Comparison of ENCODE assay signal across 16 cellular contexts in the genomic region with DNA sequence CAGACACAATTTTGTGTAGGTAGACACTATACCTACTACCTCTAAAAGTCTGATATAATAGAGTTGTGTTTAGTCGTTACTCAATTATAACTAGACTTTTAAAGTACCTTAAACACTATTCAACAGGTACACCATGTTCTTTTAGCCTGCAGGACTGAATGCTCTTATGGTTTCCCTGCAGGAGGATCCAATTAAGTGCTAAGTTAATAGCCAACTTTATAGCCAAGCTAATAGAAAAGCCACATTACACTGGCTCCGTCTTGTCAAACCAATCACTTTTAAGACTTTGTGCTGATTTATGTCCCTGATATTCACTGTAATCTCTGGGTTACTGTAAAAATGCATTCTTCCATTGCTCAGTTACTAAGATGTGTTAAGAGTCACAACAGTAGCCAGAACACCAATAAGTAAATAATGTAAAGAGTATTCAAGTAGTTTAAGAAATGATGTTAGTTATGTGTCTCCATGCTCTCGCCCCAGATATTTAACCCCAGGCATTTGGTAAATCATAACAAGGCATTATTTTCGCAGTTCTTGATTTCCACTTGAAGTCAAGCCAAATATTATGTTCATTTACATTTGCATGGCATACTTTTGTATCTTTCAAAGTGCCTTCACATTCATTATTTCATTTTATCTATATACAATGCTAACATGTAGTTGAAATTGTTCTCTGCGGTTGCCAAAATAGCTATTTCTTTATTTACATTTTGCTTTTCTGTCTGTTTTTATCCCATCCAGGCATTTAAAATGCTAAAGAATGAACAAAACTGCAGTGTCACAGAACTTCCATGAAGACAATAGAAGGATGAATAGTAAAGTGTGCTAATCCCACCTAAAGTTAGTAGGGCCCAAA. TPM values are rescaled to one million over a fixed set of nuclear protein-coding genes. Genes with fewer than 3 reads are reported as not detected.
DNase-seq lines count a peak whose midpoint lies in the region; ATAC-seq, FAIRE-seq and TF ChIP-seq lines count a peak whose summit lies in the region.
"Had no signal": no experiment of that assay in that cellular context is flagged by ENCODE, and none has a peak within 500 bp of the region (broad histone marks: within the 10 kb centered on the region; RNA-seq: fewer than 3 reads in every experiment).

No MANE protein-coding gene starts in this region.

- H3K36me3 ChIP-seq in duodenal mucosa (ENCODE audit: control insufficient read depth in 1 of 2, insufficient read depth in 2 of 2, low read length in 2 of 2): no peaks in the 10 kb centered on the region
- H3K36me3 ChIP-seq: BLaER1 had no signal

- TF ChIP-seq RAD21 in A549 (conservative IDR thresholded peaks at IDR 0.05 in 1 of 2, IDR thresholded peaks at IDR 0.05 in 1 of 2): no peak

- H3K9me3 ChIP-seq in A549: no peaks in the 10 kb centered on the region
- H3K9me3 ChIP-seq in duodenal mucosa (ENCODE audit: control insufficient read depth in 1 of 2, low read length in 2 of 2): no peaks in the 10 kb centered on the region
- H3K9me3 ChIP-seq: BLaER1 had no signal

- CTCF ChIA-PET in A549 (lab: Yijun Ruan, JAX) (interaction anchor here (1.5 to 3.8 kb wide), 4 partner anchors 10 to 180 kb away, joined by 3 to 42 read pairs (median 6); partner anchors contain the start of gene TRPM7), HEK293T (lab: Yijun Ruan, JAX) (no interaction called here)

- POLR2A ChIA-PET in A549 (lab: Yijun Ruan, JAX) (no interaction called here), HEK293T (lab: Yijun Ruan, JAX) (no interaction called here)

- H3K4me3 ChIP-seq in A549 (no peak overlapping the region), duodenal mucosa (ENCODE audit: low read depth in 1 of 2, low read length in 2 of 2) (peak overlapping the region; percentile 3 to 19)
- H3K4me3 ChIP-seq: BLaER1 had no signal

- no peaks in the 10 kb centered on the region for H3K4me1 ChIP-seq in A549
- peaks cover 16 to 33% of the 10 kb centered on the region in 2 donors for H3K4me1 ChIP-seq in duodenal mucosa (ENCODE audit: control insufficient read depth in 1 of 2, insufficient read depth in 2 of 2, low read length in 2 of 2)
- H3K4me1 ChIP-seq: BLaER1 had no signal

- H3K9ac ChIP-seq in duodenal mucosa (ENCODE audit: low read depth in 1 of 2, low read length in 2 of 2): no peak overlapping the region
- H3K9ac ChIP-seq: BLaER1 had no signal

- no peak for DNase-seq in A549 (ENCODE audit: low read depth in 1 of 2, low spot score in 1 of 2)
- no peak for DNase-seq in HEK293T (ENCODE audit: extremely low spot score)
- DNase-seq in renal cortical epithelial cell (ENCODE audit: low read depth): peak; percentile 77
- DNase-seq: AML-193; CD8-positive, alpha-beta memory T cell; DMS 273 treated with DMSO at 0.1 percent for 48 hours; GOT3; H9 had no signal

- H3K27me3 ChIP-seq in duodenal mucosa (ENCODE audit: control insufficient read depth in 1 of 2, insufficient read depth in 2 of 2, low read length in 2 of 2): no peaks in the 10 kb centered on the region
- H3K27me3 ChIP-seq: BLaER1 had no signal

- 76% methylated on average over 5 of the region's 5 CpGs for WGBS in A549 (ENCODE audit: missing lambda C conversion rate)

- peak; percentile 54 for FAIRE-seq in A549 (lab: Jason Lieb, UNC)
- FAIRE-seq: HepG2, HTR-8/SVneo had no signal

- no peak for ATAC-seq in A549
- ATAC-seq in GM18511 (IDR thresholded peaks at IDR 0.05; ENCODE audit: unreplicated experiment): no peak
- no peak for ATAC-seq in HG03432 (IDR thresholded peaks at IDR 0.05; ENCODE audit: unreplicated experiment)
- no peak for ATAC-seq in HG02884 (IDR thresholded peaks at IDR 0.05; ENCODE audit: unreplicated experiment)
- ATAC-seq: HepG2 had no signal

- H3K27ac ChIP-seq in A549: no peak overlapping the region
- H3K27ac ChIP-seq in duodenal mucosa (ENCODE audit: low read depth, low read length): no peak overlapping the region
- H3K27ac ChIP-seq: 22Rv1, BLaER1 had no signal

- H3K4me2 ChIP-seq in A549: no peak overlapping the region
- H3K4me2 ChIP-seq: BLaER1 had no signal

- no peak for TF ChIP-seq EP300 in A549 (IDR thresholded peaks at IDR 0.05)

- TF ChIP-seq CTCF in A549 (IDR thresholded peaks at IDR 0.05): no peak

- no peak for TF ChIP-seq POLR2A in A549 (IDR thresholded peaks at IDR 0.05; ENCODE audit: low read length)

TF ChIP-seq in A549, 52 proteins besides CTCF, POLR2A, EP300 and RAD21 (continues in another document):
- TF ChIP-seq, protein P1, sequence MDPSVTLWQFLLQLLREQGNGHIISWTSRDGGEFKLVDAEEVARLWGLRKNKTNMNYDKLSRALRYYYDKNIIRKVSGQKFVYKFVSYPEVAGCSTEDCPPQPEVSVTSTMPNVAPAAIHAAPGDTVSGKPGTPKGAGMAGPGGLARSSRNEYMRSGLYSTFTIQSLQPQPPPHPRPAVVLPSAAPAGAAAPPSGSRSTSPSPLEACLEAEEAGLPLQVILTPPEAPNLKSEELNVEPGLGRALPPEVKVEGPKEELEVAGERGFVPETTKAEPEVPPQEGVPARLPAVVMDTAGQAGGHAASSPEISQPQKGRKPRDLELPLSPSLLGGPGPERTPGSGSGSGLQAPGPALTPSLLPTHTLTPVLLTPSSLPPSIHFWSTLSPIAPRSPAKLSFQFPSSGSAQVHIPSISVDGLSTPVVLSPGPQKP (IDR thresholded peaks at IDR 0.05; ENCODE audit: low read depth, low read length): no peak
- TF ChIP-seq RFX5 (IDR thresholded peaks at IDR 0.05) (no peak), BHLHE40 (IDR thresholded peaks at IDR 0.05; ENCODE audit: low read depth, low read length) (no peak), CBX8 (IDR thresholded peaks at IDR 0.05) (no peak), E2F6 (IDR thresholded peaks at IDR 0.05; ENCODE audit: borderline replicate concordance, low read depth) (no peak), KDM5A (IDR thresholded peaks at IDR 0.05) (no peak), NPAS2 (CRISPR knock-in tag; IDR thresholded peaks at IDR 0.05; ENCODE audit: borderline replicate concordance) (no peak), ZSCAN20 (CRISPR knock-in tag; IDR thresholded peaks at IDR 0.05) (no peak), CBX2 (IDR thresholded peaks at IDR 0.05; ENCODE audit: borderline replicate concordance, low read depth) (no peak), TFCP2L1 (CRISPR knock-in tag; IDR thresholded peaks at IDR 0.05) (no peak)
- TF ChIP-seq, protein P2, sequence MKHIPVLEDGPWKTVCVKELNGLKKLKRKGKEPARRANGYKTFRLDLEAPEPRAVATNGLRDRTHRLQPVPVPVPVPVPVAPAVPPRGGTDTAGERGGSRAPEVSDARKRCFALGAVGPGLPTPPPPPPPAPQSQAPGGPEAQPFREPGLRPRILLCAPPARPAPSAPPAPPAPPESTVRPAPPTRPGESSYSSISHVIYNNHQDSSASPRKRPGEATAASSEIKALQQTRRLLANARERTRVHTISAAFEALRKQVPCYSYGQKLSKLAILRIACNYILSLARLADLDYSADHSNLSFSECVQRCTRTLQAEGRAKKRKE (CRISPR knock-in tag; IDR thresholded peaks at IDR 0.05; ENCODE audit: low read depth): no peak

TF ChIP-seq in HEK293T, 16 proteins besides CTCF, POLR2A, EP300 and RAD21:
- peak; percentile 81 for TF ChIP-seq PKNOX1 (IDR thresholded peaks at IDR 0.05)
- no peak for TF ChIP-seq FOXM1 (IDR thresholded peaks at IDR 0.05; ENCODE audit: borderline replicate concordance)

RNA-seq across cellular contexts. Expression of gene AP4E1, which starts 42.7 kb away (rescaled TPM):
- 9.5 and 9.6 TPM in 2 replicates for polyA plus RNA-seq in A549 (2011; rRNA removed)
- 1.6 and 1.9 TPM in 2 replicates for polyA plus RNA-seq in A549 (2012; cell fraction: cytosol; rRNA removed)
- polyA plus RNA-seq in A549 (2012; cell fraction: nucleus; rRNA removed): 1.1 and 2.4 TPM in 2 replicates
- 9.2 to 10.2 TPM (median 9.6 TPM) in 3 replicates for polyA plus RNA-seq in A549 (2017; fragmentation: RNase III; extraction: RNeasy Plus Mini Kit Qiagen cat#74134 plus additional on column Dnase treatment)
- polyA minus RNA-seq in A549 (2011; rRNA and poly(A)+ RNA removed): 6.4 and 6.9 TPM in 2 replicates
- 18.8 and 20.8 TPM in 2 replicates for total RNA-seq in renal cortical epithelial cell
